ENCODE assay signal across 8 cellular contexts in genomic region chr1:35080171-35080854, GRCh38. TPM values are rescaled to one million over a fixed set of nuclear protein-coding genes. Genes with fewer than 3 reads are reported as not detected.
DNase-seq lines count a peak whose midpoint lies in the region; ATAC-seq and TF ChIP-seq lines count a peak whose summit lies in the region.

No MANE protein-coding gene starts in this region.

- H3K4me3 Mint-ChIP-seq in dendritic cell treated with granulocyte-macrophage colony-stimulating factor and Interleukin-4, amounts not matched to agents 40 ng/mL and 50 ng/mL, for 4 days: peak overlapping the region; percentile 99
- peak overlapping the region; percentile 98 for H3K4me3 Mint-ChIP-seq in natural killer cell treated with Interleukin-12 subunit alpha and Interleukin-12 subunit beta and Interleukin-15 and Interleukin-18, amount 100 ng/mL, for 72 hours

- H3K9me3 ChIP-seq in BE2C: no peaks in the 10 kb centered on the region

- H3K4me1 ChIP-seq in BE2C: no peaks in the 10 kb centered on the region

- H3K36me3 ChIP-seq in BE2C: no peaks in the 10 kb centered on the region

- peaks cover 33% of the 10 kb centered on the region for H3K4me1 Mint-ChIP-seq in dendritic cell treated with granulocyte-macrophage colony-stimulating factor and Interleukin-4, amounts not matched to agents 40 ng/mL and 50 ng/mL, for 4 days (ENCODE audit: low read depth)
- peaks cover 22 to 34% of the 10 kb centered on the region in 2 donors for H3K4me1 Mint-ChIP-seq in natural killer cell treated with Interleukin-12 subunit alpha and Interleukin-12 subunit beta and Interleukin-15 and Interleukin-18, amount 100 ng/mL, for 72 hours (ENCODE audit: low read depth in 2 of 2)

- peaks cover 8% of the 10 kb centered on the region for H3K27me3 Mint-ChIP-seq in dendritic cell treated with granulocyte-macrophage colony-stimulating factor and Interleukin-4, amounts not matched to agents 40 ng/mL and 50 ng/mL, for 4 days
- H3K27me3 Mint-ChIP-seq in natural killer cell treated with Interleukin-12 subunit alpha and Interleukin-12 subunit beta and Interleukin-15 and Interleukin-18, amount 100 ng/mL, for 72 hours: peaks cover 0 to 3% of the 10 kb centered on the region in 2 donors

- peak overlapping the region; percentile 98 for H3K27ac Mint-ChIP-seq in dendritic cell treated with granulocyte-macrophage colony-stimulating factor and Interleukin-4, amounts not matched to agents 40 ng/mL and 50 ng/mL, for 4 days
- H3K27ac Mint-ChIP-seq in natural killer cell treated with Interleukin-12 subunit alpha and Interleukin-12 subunit beta and Interleukin-15 and Interleukin-18, amount 100 ng/mL, for 72 hours: peak overlapping the region; percentile 100

- peak overlapping the region; percentile 74 for H3K4me3 ChIP-seq in BE2C (ENCODE audit: low read depth, low read length)
- peak overlapping the region; percentile 79 for H3K4me3 ChIP-seq in LNCaP clone FGC (ENCODE audit: low read depth, low read length)

- no peak for DNase-seq in BE2C
- no peak for DNase-seq in LNCaP clone FGC (ENCODE audit: low read depth)
- no peak for DNase-seq in natural killer cell treated with Interleukin-12 subunit alpha and Interleukin-12 subunit beta and Interleukin-15 and Interleukin-18, amount 100 ng/mL, for 72 hours (ENCODE audit: low spot score)
- no peak for DNase-seq in NCI-H524 treated with DMSO at 0.1 percent for 48 hours (lab: John Stamatoyannopoulos, UW)
- DNase-seq in OCI-M2 (lab: John Stamatoyannopoulos, UW; ENCODE audit: unreplicated experiment): no peak
- DNase-seq in GOT3 (lab: John Stamatoyannopoulos, UW): no peak
- no peak for DNase-seq in NCI-H526 treated with DMSO at 0.1 percent for 48 hours (lab: John Stamatoyannopoulos, UW)

- intact Hi-C loops in dendritic cell treated with granulocyte-macrophage colony-stimulating factor and Interleukin-4, amounts not matched to agents 40 ng/mL and 50 ng/mL, for 4 days (cut with micrococcal nuclease): no loop called here

- peaks cover 29% of the 10 kb centered on the region for H3K36me3 Mint-ChIP-seq in dendritic cell treated with granulocyte-macrophage colony-stimulating factor and Interleukin-4, amounts not matched to agents 40 ng/mL and 50 ng/mL, for 4 days (ENCODE audit: low read depth)
- no peaks in the 10 kb centered on the region for H3K36me3 Mint-ChIP-seq in natural killer cell treated with Interleukin-12 subunit alpha and Interleukin-12 subunit beta and Interleukin-15 and Interleukin-18, amount 100 ng/mL, for 72 hours

- TF ChIP-seq CTCF in BE2C (IDR thresholded peaks at IDR 0.05; ENCODE audit: low read depth, low read length) (no peak), LNCaP clone FGC (IDR thresholded peaks at IDR 0.05; ENCODE audit: control insufficient read depth, extremely low read depth, insufficient read depth) (no peak)

- H3K9me3 Mint-ChIP-seq in dendritic cell treated with granulocyte-macrophage colony-stimulating factor and Interleukin-4, amounts not matched to agents 40 ng/mL and 50 ng/mL, for 4 days: no peaks in the 10 kb centered on the region
- H3K9me3 Mint-ChIP-seq in natural killer cell treated with Interleukin-12 subunit alpha and Interleukin-12 subunit beta and Interleukin-15 and Interleukin-18, amount 100 ng/mL, for 72 hours: no peaks in the 10 kb centered on the region

- H3K27me3 ChIP-seq in BE2C: no peaks in the 10 kb centered on the region

- ATAC-seq in natural killer cell treated with Interleukin-12 subunit alpha and Interleukin-12 subunit beta and Interleukin-15 and Interleukin-18, amount 100 ng/mL, for 72 hours: no peak

RNA-seq across cellular contexts. Expression of gene ZMYM1, which starts 1.1 kb away (rescaled TPM):
- polyA plus RNA-seq in BE2C (2012; ENCODE audit: insufficient read depth, insufficient read length, low read depth): 1.8 TPM
- 1 to 10 TPM; 7.6 to 10.0 TPM for total RNA-seq in natural killer cell treated with Interleukin-12 subunit alpha and Interleukin-12 subunit beta and Interleukin-15 and Interleukin-18, amount 100 ng/mL, for 72 hours

RNA-seq across cellular contexts. Expression of gene ZMYM6, which starts 48.6 kb away (rescaled TPM):
- 6.1 TPM for polyA plus RNA-seq in BE2C (2012; ENCODE audit: insufficient read depth, insufficient read length, low read depth)
- 10 to 100 TPM; 27.2 TPM for total RNA-seq in natural killer cell treated with Interleukin-12 subunit alpha and Interleukin-12 subunit beta and Interleukin-15 and Interleukin-18, amount 100 ng/mL, for 72 hours
